7 cellular contexts compared by ENCODE assay signal in genomic region chr14:103627073-103628025, GRCh38. TPM values are rescaled to one million over a fixed set of nuclear protein-coding genes. Genes with fewer than 3 reads are reported as not detected.
DNase-seq lines count a peak whose midpoint lies in the region; ATAC-seq and TF ChIP-seq lines count a peak whose summit lies in the region.

No MANE protein-coding gene starts in this region.

- intact Hi-C loops in activated B cell treated with CpG ODN at 0.5 μM for 24 hours (cut with micrococcal nuclease): loop anchor here (2.0 to 5.0 kb wide), 4 partner anchors 65 to 293 kb away; partner anchors contain the start of genes BAG5, COA8 and MARK3
- intact Hi-C loops in spleen (cut with DNase I; ENCODE audit: low total_unique reads): loop anchor here (10.0 kb wide), 1 partner anchor 53 kb away; no protein-coding TSS in a partner anchor

- H3K27ac ChIP-seq in iPS-18a (ENCODE audit: low read length) (no peak overlapping the region), spleen (peak overlapping the region; percentile 94 to 99 (median 98))

- peak overlapping the region; percentile 85 for H3K4me3 Mint-ChIP-seq in activated B cell treated with CpG ODN at 0.5 μM for 24 hours

- 91 to 95% (median 91%) methylated on average over 16 of the region's 16 CpGs for WGBS in spleen, 5 donors

- H3K9ac ChIP-seq in iPS-18a (ENCODE audit: low read length): peak overlapping the region; percentile 90

- TF ChIP-seq CTCF in activated B cell treated with CpG ODN at 0.5 μM for 24 hours (IDR thresholded peaks at IDR 0.05) (no peak), spleen (IDR thresholded peaks at IDR 0.05 in 8 of 11, conservative IDR thresholded peaks at IDR 0.05 in 3 of 11) (no peak)

- no peaks in the 10 kb centered on the region for H3K27me3 ChIP-seq in iPS-18a (ENCODE audit: control insufficient read depth, insufficient read depth, low read length)
- no peaks in the 10 kb centered on the region for H3K27me3 ChIP-seq in spleen (replicated peaks in 1 of 7)

- peak overlapping the region; percentile 80 for H3K4me3 ChIP-seq in iPS-18a (ENCODE audit: low read length)
- no peak overlapping the region for H3K4me3 ChIP-seq in spleen

- H3K4me1 Mint-ChIP-seq in activated B cell treated with CpG ODN at 0.5 μM for 24 hours: peaks cover 58% of the 10 kb centered on the region

- H3K4me1 ChIP-seq in iPS-18a (ENCODE audit: control insufficient read depth, low read depth, low read length) (peaks cover 14% of the 10 kb centered on the region), spleen (peaks cover 42 to 84% (median 74%) of the 10 kb centered on the region in 6 donors)

- no peak for TF ChIP-seq POLR2A in spleen (IDR thresholded peaks at IDR 0.05)

- H3K36me3 ChIP-seq in iPS-18a (ENCODE audit: control insufficient read depth, low read depth, low read length) (no peaks in the 10 kb centered on the region), spleen (peaks cover 0 to 11% (median 0%) of the 10 kb centered on the region in 6 donors)

- CTCF ChIA-PET in activated B cell treated with CpG ODN at 0.5 μM for 24 hours (lab: Charles Lee): no interaction called here

- no peak overlapping the region for H3K27ac Mint-ChIP-seq in activated B cell treated with CpG ODN at 0.5 μM for 24 hours

- H3K27me3 Mint-ChIP-seq in activated B cell treated with CpG ODN at 0.5 μM for 24 hours: no peaks in the 10 kb centered on the region

- H3K9me3 ChIP-seq in iPS-18a (ENCODE audit: control insufficient read depth, low read depth, low read length): no peaks in the 10 kb centered on the region
- H3K9me3 ChIP-seq in spleen: no peaks in the 10 kb centered on the region

- H3K9me3 Mint-ChIP-seq in activated B cell treated with CpG ODN at 0.5 μM for 24 hours: no peaks in the 10 kb centered on the region

- DNase-seq in HT-29 (ENCODE audit: low spot score) (peak; percentile 38), activated B cell treated with CpG ODN at 0.5 μM for 24 hours (no peak), spleen (no peak), H4 (ENCODE audit: low spot score) (no peak)
- DNase-seq in stimulated activated CD4-positive, alpha-beta T cell treated with anti-CD3 and anti-CD28 coated beads, Interleukin-4, amount 100 ng/mL, for 24 hours: no peak

- H3K36me3 Mint-ChIP-seq in activated B cell treated with CpG ODN at 0.5 μM for 24 hours (ENCODE audit: low read depth): peaks cover 3% of the 10 kb centered on the region

- no peak for ATAC-seq in activated B cell treated with CpG ODN at 0.5 μM for 24 hours (ENCODE audit: low read depth)
- ATAC-seq in HG03045 (IDR thresholded peaks at IDR 0.05; ENCODE audit: unreplicated experiment): no peak

- POLR2A ChIA-PET in activated B cell treated with CpG ODN at 0.5 μM for 24 hours (lab: Charles Lee): interaction anchor here (1.0 kb wide), 1 partner anchor 23 kb away, joined by 3 read pairs; no protein-coding TSS in a partner anchor

RNA-seq across cellular contexts. Expression of gene KLC1, which starts 1.7 kb away (rescaled TPM):
- total RNA-seq in HT-29 (2014; rRNA removed; shearing (Covaris generic)): 93.5 and 102 TPM in 2 replicates
- total RNA-seq in activated B cell treated with CpG ODN at 0.5 μM for 24 hours (126 and 153 TPM in 2 replicates), spleen (100 to 1,000 TPM; 164 to 333 (median 239) TPM)
- polyA plus RNA-seq in spleen: 100 to 1,000 TPM in 1 of 3 donors, 10 to 100 TPM in 2; 54.1 to 126 (median 75.9) TPM
- 75.5 and 83.8 TPM in 2 replicates for total RNA-seq in H4 (2014; rRNA removed; shearing (Covaris generic))
